In genomic region chr10:71898346-71898745, GRCh38 we compare ENCODE assay signal across 2 cellular contexts.
TF ChIP-seq lines count a peak whose summit lies in the region.

No MANE protein-coding gene starts in this region.

TF ChIP-seq in K562, 482 proteins besides CTCF, POLR2A, EP300 and RAD21:
- TF ChIP-seq CBX5 (IDR thresholded peaks at IDR 0.05; ENCODE audit: borderline replicate concordance, low read depth) (peak; percentile 64; the same call in 1 of the 2 replicates), TRIM24 (IDR thresholded peaks at IDR 0.05) (0 out of 4 replicates have a peak, but pooled peaks of 1 of the 2 experiments have one; percentile 16), ZNF280A (IDR thresholded peaks at IDR 0.05; ENCODE audit: low read depth, partially characterized antibody) (peak; percentile 66), ZNF280B (CRISPR knock-in tag; IDR thresholded peaks at IDR 0.05) (peak; percentile 77; the same call in 1 of the 2 replicates), TRIM28 (IDR thresholded peaks at IDR 0.05) (peak; percentile 70; the same call in 1 of the 2 replicates)

TF ChIP-seq in HepG2, 621 proteins besides CTCF, POLR2A, EP300 and RAD21:
- peak; percentile 93 for TF ChIP-seq ZNF160 (CRISPR knock-in tag; IDR thresholded peaks at IDR 0.05)
